ENCODE assay signal across 8 cellular contexts in genomic region chr4:77994194-77994721, GRCh38.
A peak's percentile ranks its signal among the peaks of the same experiment; 100 is the strongest.
DNase-seq lines count a peak whose midpoint lies in the region; ATAC-seq and TF ChIP-seq lines count a peak whose summit lies in the region.

No MANE protein-coding gene starts in this region.

- H3K27me3 ChIP-seq in DND-41 (ENCODE audit: insufficient read depth, low read length, poor library complexity), result peaks cover 3% of the 10 kb centered on the region
- H3K27me3 ChIP-seq in GM23248 (replicated peaks; ENCODE audit: insufficient read depth), result no peaks in the 10 kb centered on the region
- no peaks in the 10 kb centered on the region for H3K27me3 ChIP-seq in Panc1 (ENCODE audit: control insufficient read depth, insufficient read depth, low read length)
- peaks cover 11% of the 10 kb centered on the region for H3K27me3 ChIP-seq in foreskin keratinocyte
- no peaks in the 10 kb centered on the region for H3K27me3 ChIP-seq in tibial artery

- ATAC-seq in DND-41 (ENCODE audit: insufficient read depth, low read depth), result peak; percentile 81
- peak; percentile 73 for ATAC-seq in Panc1
- peak; percentile 83 for ATAC-seq in foreskin keratinocyte

- no peak overlapping the region for H3K4me3 ChIP-seq in DND-41 (ENCODE audit: low read depth in 1 of 2, low read length in 2 of 2)
- H3K4me3 ChIP-seq in GM23248, result no peak overlapping the region
- no peak overlapping the region for H3K4me3 ChIP-seq in Panc1 (ENCODE audit: low read depth in 2 of 2, low read length in 2 of 2)
- no peak overlapping the region for H3K4me3 ChIP-seq in tibial artery

- peak; percentile 65 for TF ChIP-seq CTCF in DND-41 (IDR thresholded peaks at IDR 0.05; ENCODE audit: borderline replicate concordance, extremely low read depth, low read length, poor library complexity, severe bottlenecking)
- peak; percentile 57 for TF ChIP-seq CTCF in Panc1 (IDR thresholded peaks at IDR 0.05)
- peak; percentile 76 for TF ChIP-seq CTCF in foreskin keratinocyte (conservative IDR thresholded peaks at IDR 0.05)
- TF ChIP-seq CTCF in tibial artery (IDR thresholded peaks at IDR 0.05), result peak in 1 of 2 experiments; percentile 20

- no peak overlapping the region for H3K4me2 ChIP-seq in DND-41 (ENCODE audit: insufficient read depth, low read length)
- no peak overlapping the region for H3K4me2 ChIP-seq in GM23248 (ENCODE audit: unreplicated experiment)

- H3K79me2 ChIP-seq in DND-41 (ENCODE audit: insufficient read depth, low read length), result no peaks in the 10 kb centered on the region
- H3K79me2 ChIP-seq in GM23248 (ENCODE audit: insufficient read depth), result no peaks in the 10 kb centered on the region

- H4K20me1 ChIP-seq in DND-41 (ENCODE audit: insufficient read depth, low read length), result no peaks in the 10 kb centered on the region
- H4K20me1 ChIP-seq in GM23248 (ENCODE audit: insufficient read depth), result no peaks in the 10 kb centered on the region

- H3K27ac ChIP-seq in DND-41 (ENCODE audit: low read length) (no peak overlapping the region), GM23248 (no peak overlapping the region), Panc1 (ENCODE audit: low read length) (no peak overlapping the region), foreskin keratinocyte (no peak overlapping the region), tibial artery (no peak overlapping the region)

- H3K9ac ChIP-seq in DND-41 (ENCODE audit: low read depth, low read length), result no peak overlapping the region
- H3K9ac ChIP-seq in GM23248, result no peak overlapping the region

- no TSS peak for BruUV-seq in Panc1 (replicated peaks; lab: Mats Ljungman, UMichigan)

- peaks cover 5% of the 10 kb centered on the region; the same call in 1 of the 2 replicates for H3F3A ChIP-seq in GM23248 (ENCODE audit: insufficient read depth)

- intact Hi-C loops in Panc1 (cut with micrococcal nuclease; ENCODE audit: unreplicated experiment) (no loop called here), tibial artery (cut with DNase I; ENCODE audit: low total_unique reads) (no loop called here)

- H3K9me3 ChIP-seq in DND-41 (ENCODE audit: insufficient read depth, low read length, severe bottlenecking) (no peaks in the 10 kb centered on the region), GM23248 (ENCODE audit: low read depth) (no peaks in the 10 kb centered on the region), Panc1 (ENCODE audit: control insufficient read depth, insufficient read depth, low read depth, low read length) (no peaks in the 10 kb centered on the region), tibial artery (no peaks in the 10 kb centered on the region)

- CTCF ChIA-PET in Panc1 (lab: Charles Lee), result interaction anchor here (0.6 kb wide), 1 partner anchor 459 kb away, joined by 3 read pairs; no protein-coding TSS in a partner anchor

- H3K9me2 ChIP-seq in GM23248 (ENCODE audit: insufficient read depth), result no peaks in the 10 kb centered on the region

- peak; percentile 34 for DNase-seq in DND-41
- DNase-seq in GM23248, result peak; percentile 79
- no peak for DNase-seq in Panc1 (ENCODE audit: low read depth, low spot score)
- DNase-seq in foreskin keratinocyte, result peak; percentile 28 to 65
- DNase-seq in pulmonary artery endothelial cell (ENCODE audit: low read depth, low spot score), result peak; percentile 15
- DNase-seq in stimulated activated CD4-positive, alpha-beta T cell treated with anti-CD3 and anti-CD28 coated beads, Interleukin-1b, Interleukin-23, amount 100 ng/mL, for 48 hours, result no peak
- no peak for DNase-seq in amygdala (lab: John Stamatoyannopoulos, UW)
- no peak for DNase-seq in tibial artery

- POLR2A ChIA-PET in Panc1 (lab: Charles Lee), result no interaction called here

- H3K36me3 ChIP-seq in DND-41 (ENCODE audit: insufficient read depth, low read length) (no peaks in the 10 kb centered on the region), GM23248 (ENCODE audit: low read depth) (no peaks in the 10 kb centered on the region), Panc1 (ENCODE audit: control insufficient read depth, insufficient read depth, low read length) (no peaks in the 10 kb centered on the region), tibial artery (no peaks in the 10 kb centered on the region)

- H3K4me1 ChIP-seq in DND-41 (ENCODE audit: insufficient read depth, low read length) (no peaks in the 10 kb centered on the region), GM23248 (ENCODE audit: insufficient read depth) (peaks cover 10% of the 10 kb centered on the region; the same call in 1 of the 2 replicates), Panc1 (ENCODE audit: control insufficient read depth, insufficient read depth, low read length) (no peaks in the 10 kb centered on the region), foreskin keratinocyte (no peaks in the 10 kb centered on the region), tibial artery (no peaks in the 10 kb centered on the region)

- in situ Hi-C loops in GM23248 (cut with MboI), result no loop called here
- in situ Hi-C loops in Panc1 (cut with HindIII; ENCODE audit: low pct_unique_long_range_greater_than_20kb, low sequenced_read_pairs), result no loop called here

- H2AFZ ChIP-seq in DND-41 (ENCODE audit: low read depth, low read length), result no peak overlapping the region
- peak overlapping the region; percentile 15; the same call in 1 of the 2 replicates for H2AFZ ChIP-seq in GM23248

Comparison
In these comparisons a context has a peak if more than half of its experiments do, and no peak if none do; other contexts are left out.
1. DNase-seq: peak in DND-41 (single experiment), GM23248 (single experiment), foreskin keratinocyte (2 of 2) and pulmonary artery endothelial cell (single experiment); none in Panc1 (single experiment), stimulated activated CD4-positive, alpha-beta T cell treated with anti-CD3 and anti-CD28 coated beads, Interleukin-1b, Interleukin-23, amount 100 ng/mL, for 48 hours (single experiment), amygdala (0 of 56) and tibial artery (0 of 2).
2. Peak in every context shown above with its lines, with median percentiles within 50 percentile points of each other: ATAC-seq.